23 cellular contexts compared by ENCODE assay signal in the genomic region with DNA sequence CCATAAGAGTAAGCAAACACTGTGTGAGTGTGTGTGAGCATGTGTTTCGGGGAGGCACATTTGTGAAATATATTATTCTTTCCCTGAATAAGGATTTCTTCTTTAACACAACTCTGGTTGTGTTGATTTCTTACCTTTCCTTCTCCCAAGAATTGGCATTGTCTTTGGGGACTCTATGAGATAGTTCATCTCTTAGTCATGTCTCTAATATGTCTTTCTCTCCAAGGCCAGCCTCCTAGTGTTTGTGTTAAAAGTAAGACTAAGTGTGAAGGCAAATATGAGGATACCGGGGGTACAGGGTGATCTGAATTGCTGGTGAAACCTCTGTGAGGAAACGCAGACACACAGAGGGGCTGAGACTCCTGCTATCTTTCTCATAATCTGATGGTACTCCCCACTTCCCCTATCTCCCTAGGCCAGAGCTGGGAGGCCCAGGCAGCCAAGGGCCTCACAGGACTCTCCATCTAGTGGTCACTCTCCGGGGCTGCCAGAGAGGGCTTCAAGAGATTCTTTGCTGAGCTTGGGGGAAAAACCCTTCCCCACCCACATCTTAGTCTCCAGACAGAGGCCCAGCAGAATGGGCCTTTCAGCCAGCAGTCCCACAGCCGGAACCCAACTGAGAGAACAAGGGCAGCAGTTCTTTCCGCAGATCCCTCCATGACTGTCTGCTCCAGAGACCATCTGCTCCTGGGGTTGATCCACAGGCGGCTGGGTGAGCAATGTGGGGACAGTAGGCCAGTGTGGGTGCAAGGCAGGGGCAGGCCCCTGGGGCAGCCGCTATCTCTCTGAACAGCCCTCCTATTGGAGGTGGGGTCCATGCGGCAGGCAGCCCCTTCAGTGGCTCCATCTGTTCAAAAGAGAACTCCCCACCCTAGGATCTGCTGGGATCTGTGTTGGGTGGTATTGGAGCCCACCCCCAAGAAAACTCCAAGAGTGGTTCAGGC. TPM values are rescaled to one million over a fixed set of nuclear protein-coding genes. Genes with fewer than 3 reads are reported as not detected.
DNase-seq lines count a peak whose midpoint lies in the region; ATAC-seq, FAIRE-seq and TF ChIP-seq lines count a peak whose summit lies in the region.
"Had no signal": no experiment of that assay in that cellular context is flagged by ENCODE, and none has a peak within 500 bp of the region (broad histone marks: within the 10 kb centered on the region; RNA-seq: fewer than 3 reads in every experiment).

No MANE protein-coding gene starts in this region.

- peak; percentile 26 for ATAC-seq in GM12878
- ATAC-seq: activated CD8-positive, alpha-beta T cell treated with anti-CD3 and anti-CD28 coated beads, Interleukin-2, amount 10 ng/mL, durations not matched to agents 7 days and 5 days; activated naive CD4-positive, alpha-beta T cell treated with anti-CD3 and anti-CD28 coated beads, Interleukin-2, amount 50 U/mL, for 72 hours; naive thymus-derived CD4-positive, alpha-beta T cell; Right ventricle myocardium inferior had no signal

- H3K36me3 ChIP-seq in GM12878 (ENCODE audit: control insufficient read depth in 2 of 2, insufficient read depth in 2 of 2, low read length in 1 of 2): no peaks in the 10 kb centered on the region
- H3K36me3 ChIP-seq: stomach had no signal

- SMC1A ChIA-PET in GM12878 (lab: Charles Lee; ENCODE audit: uncharacterized antibody, unreplicated experiment): no interaction called here

- no peaks in the 10 kb centered on the region for H3K4me1 Mint-ChIP-seq in activated T-helper 1 cell treated with anti-CD3 and anti-CD28 coated beads, Interleukin-12 subunit alpha, Interleukin-12 subunit beta, Interleukin-2, Interleukin-4 antibody, amounts not matched to agents 30 ng/mL and 10 ng/mL and 1 ng/mL, durations not matched to agents 14 hours and 24 hours and 36 hours (ENCODE audit: low read depth)

- no peak overlapping the region for H3K4me3 Mint-ChIP-seq in activated T-helper 1 cell treated with anti-CD3 and anti-CD28 coated beads, Interleukin-12 subunit alpha, Interleukin-12 subunit beta, Interleukin-2, Interleukin-4 antibody, amounts not matched to agents 30 ng/mL and 10 ng/mL and 1 ng/mL, durations not matched to agents 14 hours and 24 hours and 36 hours
- H3K4me3 Mint-ChIP-seq: activated CD8-positive, alpha-beta T cell treated with anti-CD3 and anti-CD28 coated beads, Interleukin-2, amount 10 ng/mL, durations not matched to agents 7 days and 5 days; CD4-positive, alpha-beta T cell; naive thymus-derived CD4-positive, alpha-beta T cell; type B pancreatic cell had no signal

- TF ChIP-seq CTCF in GM12878 (IDR thresholded peaks at IDR 0.05 in 2 of 3, conservative IDR thresholded peaks at IDR 0.05 in 1 of 3; ENCODE audit: control insufficient read depth in 2 of 3, extremely low read depth in 1 of 3, insufficient read depth in 1 of 3, low read depth in 3 of 3, low read length in 3 of 3): no peak

- H3K4me2 ChIP-seq in GM12878 (ENCODE audit: control insufficient read depth, insufficient read depth): no peak overlapping the region

- no peak overlapping the region for H3K27ac Mint-ChIP-seq in activated T-helper 1 cell treated with anti-CD3 and anti-CD28 coated beads, Interleukin-12 subunit alpha, Interleukin-12 subunit beta, Interleukin-2, Interleukin-4 antibody, amounts not matched to agents 30 ng/mL and 10 ng/mL and 1 ng/mL, durations not matched to agents 14 hours and 24 hours and 36 hours
- H3K27ac Mint-ChIP-seq: activated CD8-positive, alpha-beta T cell treated with anti-CD3 and anti-CD28 coated beads, Interleukin-2, amount 10 ng/mL, durations not matched to agents 7 days and 5 days; activated naive CD4-positive, alpha-beta T cell treated with anti-CD3 and anti-CD28 coated beads, Interleukin-2, amount 50 U/mL, for 72 hours; CD4-positive, alpha-beta T cell; naive thymus-derived CD4-positive, alpha-beta T cell; type B pancreatic cell had no signal

- H3K36me3 Mint-ChIP-seq in activated T-helper 1 cell treated with anti-CD3 and anti-CD28 coated beads, Interleukin-12 subunit alpha, Interleukin-12 subunit beta, Interleukin-2, Interleukin-4 antibody, amounts not matched to agents 30 ng/mL and 10 ng/mL and 1 ng/mL, durations not matched to agents 14 hours and 24 hours and 36 hours (ENCODE audit: low read depth): no peaks in the 10 kb centered on the region
- H3K36me3 Mint-ChIP-seq: type B pancreatic cell had no signal

- no peak for TF ChIP-seq EP300 in GM12878 (IDR thresholded peaks at IDR 0.05; ENCODE audit: borderline replicate concordance in 1 of 2, control insufficient read depth in 1 of 2, low read depth in 2 of 2, low read length in 2 of 2)

- peaks cover 34 to 39% of the 10 kb centered on the region in 2 experiments for H3K27me3 ChIP-seq in GM12878 (replicated peaks in 1 of 2; ENCODE audit: control insufficient read depth in 2 of 2, insufficient read depth in 2 of 2, low read length in 1 of 2)
- H3K27me3 ChIP-seq: MG63 had no signal

- 15% methylated on average over 9 of the region's 9 CpGs for WGBS in GM12878 (ENCODE audit: insufficient coverage, insufficient replicate concordance, low lambda C conversion rate, missing lambda C conversion rate)

- no peaks in the 10 kb centered on the region for H3K4me1 ChIP-seq in GM12878 (ENCODE audit: control insufficient read depth, insufficient read depth, low read length)

- H3K4me3 ChIP-seq in GM12878: no peak overlapping the region
- H3K4me3 ChIP-seq: MG63, stomach had no signal

- no peak overlapping the region for H3K9ac ChIP-seq in GM12878 (ENCODE audit: control insufficient read depth, insufficient read depth, low read length)

- H3K9me3 ChIP-seq in GM12878 (replicated peaks; ENCODE audit: control insufficient read depth, insufficient read depth, low read length): no peaks in the 10 kb centered on the region
- H3K9me3 ChIP-seq: MG63, stomach had no signal

- TF ChIP-seq POLR2A in GM12878 (IDR thresholded peaks at IDR 0.05; ENCODE audit: low read depth, low read length): no peak

- in situ Hi-C loops in GM12878 (cut with MboI): no loop called here

- peaks cover 93% of the 10 kb centered on the region for H3K27me3 Mint-ChIP-seq in activated T-helper 1 cell treated with anti-CD3 and anti-CD28 coated beads, Interleukin-12 subunit alpha, Interleukin-12 subunit beta, Interleukin-2, Interleukin-4 antibody, amounts not matched to agents 30 ng/mL and 10 ng/mL and 1 ng/mL, durations not matched to agents 14 hours and 24 hours and 36 hours (ENCODE audit: insufficient read depth)

- POLR2A ChIA-PET in GM12878 (lab: Charles Lee): no interaction called here

- CTCF ChIA-PET in GM12878 (lab: Yijun Ruan, JAX): no interaction called here

- no peaks in the 10 kb centered on the region for H3K9me3 Mint-ChIP-seq in activated T-helper 1 cell treated with anti-CD3 and anti-CD28 coated beads, Interleukin-12 subunit alpha, Interleukin-12 subunit beta, Interleukin-2, Interleukin-4 antibody, amounts not matched to agents 30 ng/mL and 10 ng/mL and 1 ng/mL, durations not matched to agents 14 hours and 24 hours and 36 hours
- H3K9me3 Mint-ChIP-seq: activated naive CD4-positive, alpha-beta T cell treated with anti-CD3 and anti-CD28 coated beads, Interleukin-2, amount 50 U/mL, for 72 hours; CD4-positive, alpha-beta T cell; type B pancreatic cell had no signal

- H2AFZ ChIP-seq in GM12878 (ENCODE audit: control insufficient read depth, low read depth, low read length): no peak overlapping the region

- DNase-seq in AML-193 (lab: John Stamatoyannopoulos, UW): peak; percentile 26 to 45
- peak; percentile 54 for DNase-seq in M059J (ENCODE audit: low read depth)
- DNase-seq in GM12878 (ENCODE audit: low read depth, low spot score): no peak
- DNase-seq in medulla oblongata (ENCODE audit: extremely low spot score): no peak
- DNase-seq in T-helper 1 cell: no peak
- no peak for DNase-seq in activated T-helper 1 cell treated with anti-CD3 and anti-CD28 coated beads, Interleukin-12 subunit alpha, Interleukin-12 subunit beta, Interleukin-2, Interleukin-4 antibody, amounts not matched to agents 30 ng/mL and 10 ng/mL and 1 ng/mL, durations not matched to agents 14 hours and 24 hours and 36 hours (ENCODE audit: low spot score)
- DNase-seq: activated CD8-positive, alpha-beta T cell treated with anti-CD3 and anti-CD28 coated beads, Interleukin-2, amount 10 ng/mL, durations not matched to agents 7 days and 5 days; activated T-cell treated with anti-CD3 and anti-CD28 coated beads, Interleukin-2, amount 50 U/mL, for 48 hours; CD4-positive, alpha-beta T cell; hippocampal formation; mammary epithelial cell; MG63; naive thymus-derived CD4-positive, alpha-beta T cell; NK-92 treated with Interleukin-12 subunit alpha and Interleukin-12 subunit beta, amount 100 ng/mL, for 24 hours; stimulated activated CD4-positive, alpha-beta T cell treated with anti-CD3 and anti-CD28 coated beads, Interleukin-2, amount 100 ng/mL, for 48 hours; stomach had no signal

- RAD21 ChIA-PET in GM12878 (lab: Charles Lee; ENCODE audit: unreplicated experiment): no interaction called here

- no peak overlapping the region for H3K27ac ChIP-seq in GM12878 (ENCODE audit: control insufficient read depth, insufficient read depth)
- H3K27ac ChIP-seq: stomach had no signal

- intact Hi-C loops in GM12878 (cut with micrococcal nuclease; ENCODE audit: unreplicated experiment): no loop called here
- intact Hi-C loops in activated T-helper 1 cell treated with anti-CD3 and anti-CD28 coated beads, Interleukin-12 subunit alpha, Interleukin-12 subunit beta, Interleukin-2, Interleukin-4 antibody, amounts not matched to agents 30 ng/mL and 10 ng/mL and 1 ng/mL, durations not matched to agents 14 hours and 24 hours and 36 hours (cut with micrococcal nuclease): loop anchor here (10.0 kb wide), 1 partner anchor 254 kb away; no protein-coding TSS in a partner anchor

- no TSS peak for BruUV-seq in GM12878 (replicated peaks; lab: Mats Ljungman, UMichigan)

- TF ChIP-seq RAD21 in GM12878 (IDR thresholded peaks at IDR 0.05; ENCODE audit: insufficient read depth, low read depth, low read length): no peak

- FAIRE-seq in GM12878 (lab: Jason Lieb, UNC): no peak
- FAIRE-seq: endometrium had no signal

- H4K20me1 ChIP-seq in GM12878 (ENCODE audit: control insufficient read depth, insufficient read depth): no peaks in the 10 kb centered on the region

- H3K79me2 ChIP-seq in GM12878 (ENCODE audit: control insufficient read depth, insufficient read depth, low read length): no peaks in the 10 kb centered on the region

RNA-seq across cellular contexts. Expression of gene HOXC12, which starts 5.8 kb away (rescaled TPM):
- not detected in 2 replicates for total RNA-seq in M059J (2014; rRNA removed; shearing (Covaris generic))
- not detected in 2 replicates for total RNA-seq in GM12878 (2013; cell fraction: nucleolus; rRNA removed)
- total RNA-seq in GM12878 (2014; rRNA removed) (not detected in 2 replicates), GM12878 (2014; rRNA removed; fragmentation: Illumina TruSeq; extraction: Trizol) (not detected in 2 replicates), GM12878 (2021) (not detected in 2 replicates)
- not detected for polyA plus RNA-seq in GM12878 (2011; ENCODE audit: low read depth)
- polyA plus RNA-seq in GM12878 (2011; rRNA removed) (not detected in 2 replicates), GM12878 (2014; fragmentation: Illumina TruSeq; extraction: Trizol) (not detected in 2 replicates), GM12878 (2014; fragmentation: Nextera tagmentation; extraction: Ambion mirVana) (not detected), GM12878 (2014; rRNA removed) (not detected in 2 replicates), GM12878 (2016; fragmentation: Nextera tagmentation; extraction: Ambion mirVana) (not detected)
- not detected in 2 replicates for polyA plus RNA-seq in GM12878 (2011; cell fraction: cytosol; rRNA removed)
- not detected in 2 replicates for polyA plus RNA-seq in GM12878 (2011; cell fraction: nucleus; rRNA removed)
- polyA plus RNA-seq in GM12878 (2012): not detected in 2 replicates
- polyA minus RNA-seq in GM12878 (2011; rRNA and poly(A)+ RNA removed): not detected in 2 replicates
- polyA minus RNA-seq in GM12878 (2011; cell fraction: cytosol; rRNA and poly(A)+ RNA removed): not detected in 2 replicates
- not detected in 2 replicates for polyA minus RNA-seq in GM12878 (2011; cell fraction: nucleus; rRNA and poly(A)+ RNA removed)
- not detected in 2 replicates for total RNA-seq in activated T-helper 1 cell treated with anti-CD3 and anti-CD28 coated beads, Interleukin-12 subunit alpha, Interleukin-12 subunit beta, Interleukin-2, Interleukin-4 antibody, amounts not matched to agents 30 ng/mL and 10 ng/mL and 1 ng/mL, durations not matched to agents 14 hours and 24 hours and 36 hours
- total RNA-seq: activated CD8-positive, alpha-beta T cell treated with anti-CD3 and anti-CD28 coated beads, Interleukin-2, amount 10 ng/mL, durations not matched to agents 7 days and 5 days; activated naive CD4-positive, alpha-beta T cell treated with anti-CD3 and anti-CD28 coated beads, Interleukin-2, amount 50 U/mL, for 72 hours; CD4-positive, alpha-beta T cell; kidney epithelial cell; naive thymus-derived CD4-positive, alpha-beta T cell; Right ventricle myocardium inferior; skeletal muscle tissue; stomach; T-helper 1 cell treated with Interleukin-12 subunit alpha and Interleukin-12 subunit beta and Interleukin-4 antibody, amounts not matched to agents 30 ng/mL and 1 ng/mL, for 36 hours had no signal
- polyA plus RNA-seq: naive thymus-derived CD4-positive, alpha-beta T cell; stomach had no signal

RNA-seq across cellular contexts. Expression of gene HOXC13, which starts 10.3 kb away (rescaled TPM):
- total RNA-seq in M059J (2014; rRNA removed; shearing (Covaris generic)): 27.8 and 31.2 TPM in 2 replicates
- total RNA-seq in GM12878 (2013; cell fraction: nucleolus; rRNA removed): not detected in 2 replicates
- total RNA-seq in GM12878 (2014; rRNA removed) (not detected in 2 replicates), GM12878 (2014; rRNA removed; fragmentation: Illumina TruSeq; extraction: Trizol) (not detected in 2 replicates), GM12878 (2021) (not detected in 2 replicates)
- not detected for polyA plus RNA-seq in GM12878 (2011; ENCODE audit: low read depth)
- polyA plus RNA-seq in GM12878 (2011; rRNA removed) (not detected in 2 replicates), GM12878 (2014; fragmentation: Illumina TruSeq; extraction: Trizol) (not detected in 2 replicates), GM12878 (2014; fragmentation: Nextera tagmentation; extraction: Ambion mirVana) (not detected), GM12878 (2014; rRNA removed) (not detected in 2 replicates), GM12878 (2016; fragmentation: Nextera tagmentation; extraction: Ambion mirVana) (not detected)
- polyA plus RNA-seq in GM12878 (2011; cell fraction: cytosol; rRNA removed): not detected in 2 replicates
- not detected in 2 replicates for polyA plus RNA-seq in GM12878 (2011; cell fraction: nucleus; rRNA removed)
- polyA plus RNA-seq in GM12878 (2012): not detected in 2 replicates
- not detected in 2 replicates for polyA minus RNA-seq in GM12878 (2011; rRNA and poly(A)+ RNA removed)
- not detected in 2 replicates for polyA minus RNA-seq in GM12878 (2011; cell fraction: cytosol; rRNA and poly(A)+ RNA removed)
- not detected in 2 replicates for polyA minus RNA-seq in GM12878 (2011; cell fraction: nucleus; rRNA and poly(A)+ RNA removed)
- total RNA-seq in activated T-helper 1 cell treated with anti-CD3 and anti-CD28 coated beads, Interleukin-12 subunit alpha, Interleukin-12 subunit beta, Interleukin-2, Interleukin-4 antibody, amounts not matched to agents 30 ng/mL and 10 ng/mL and 1 ng/mL, durations not matched to agents 14 hours and 24 hours and 36 hours: not detected in 2 replicates
- total RNA-seq: activated CD8-positive, alpha-beta T cell treated with anti-CD3 and anti-CD28 coated beads, Interleukin-2, amount 10 ng/mL, durations not matched to agents 7 days and 5 days; activated naive CD4-positive, alpha-beta T cell treated with anti-CD3 and anti-CD28 coated beads, Interleukin-2, amount 50 U/mL, for 72 hours; CD4-positive, alpha-beta T cell; kidney epithelial cell; naive thymus-derived CD4-positive, alpha-beta T cell; Right ventricle myocardium inferior; skeletal muscle tissue; stomach; T-helper 1 cell treated with Interleukin-12 subunit alpha and Interleukin-12 subunit beta and Interleukin-4 antibody, amounts not matched to agents 30 ng/mL and 1 ng/mL, for 36 hours had no signal
- polyA plus RNA-seq: naive thymus-derived CD4-positive, alpha-beta T cell; stomach had no signal

RNA-seq across cellular contexts. Expression of gene HOXC11, which starts 24.0 kb away (rescaled TPM):
- total RNA-seq in M059J (2014; rRNA removed; shearing (Covaris generic)): 1.7 and 1.9 TPM in 2 replicates
- total RNA-seq in GM12878 (2013; cell fraction: nucleolus; rRNA removed): not detected in 2 replicates
- total RNA-seq in GM12878 (2014; rRNA removed) (not detected in 2 replicates), GM12878 (2014; rRNA removed; fragmentation: Illumina TruSeq; extraction: Trizol) (not detected in 2 replicates), GM12878 (2021) (not detected in 2 replicates)
- polyA plus RNA-seq in GM12878 (2011; ENCODE audit: low read depth): 0.12 TPM
- polyA plus RNA-seq in GM12878 (2011; rRNA removed) (not detected in 2 replicates), GM12878 (2014; fragmentation: Illumina TruSeq; extraction: Trizol) (not detected in 2 replicates), GM12878 (2014; fragmentation: Nextera tagmentation; extraction: Ambion mirVana) (not detected), GM12878 (2014; rRNA removed) (not detected in 2 replicates), GM12878 (2016; fragmentation: Nextera tagmentation; extraction: Ambion mirVana) (not detected)
- polyA plus RNA-seq in GM12878 (2011; cell fraction: cytosol; rRNA removed): not detected in 2 replicates
- polyA plus RNA-seq in GM12878 (2011; cell fraction: nucleus; rRNA removed): not detected in 2 replicates
- polyA plus RNA-seq in GM12878 (2012): not detected in 2 replicates
- polyA minus RNA-seq in GM12878 (2011; rRNA and poly(A)+ RNA removed): not detected in 2 replicates
- polyA minus RNA-seq in GM12878 (2011; cell fraction: cytosol; rRNA and poly(A)+ RNA removed): 0.73 TPM in 1 of 2 replicates, not detected in the other
- polyA minus RNA-seq in GM12878 (2011; cell fraction: nucleus; rRNA and poly(A)+ RNA removed): not detected in 2 replicates
- total RNA-seq in activated T-helper 1 cell treated with anti-CD3 and anti-CD28 coated beads, Interleukin-12 subunit alpha, Interleukin-12 subunit beta, Interleukin-2, Interleukin-4 antibody, amounts not matched to agents 30 ng/mL and 10 ng/mL and 1 ng/mL, durations not matched to agents 14 hours and 24 hours and 36 hours: not detected in 2 replicates
- total RNA-seq: activated CD8-positive, alpha-beta T cell treated with anti-CD3 and anti-CD28 coated beads, Interleukin-2, amount 10 ng/mL, durations not matched to agents 7 days and 5 days; activated naive CD4-positive, alpha-beta T cell treated with anti-CD3 and anti-CD28 coated beads, Interleukin-2, amount 50 U/mL, for 72 hours; CD4-positive, alpha-beta T cell; naive thymus-derived CD4-positive, alpha-beta T cell; Right ventricle myocardium inferior; stomach; T-helper 1 cell treated with Interleukin-12 subunit alpha and Interleukin-12 subunit beta and Interleukin-4 antibody, amounts not matched to agents 30 ng/mL and 1 ng/mL, for 36 hours had no signal
- polyA plus RNA-seq: naive thymus-derived CD4-positive, alpha-beta T cell; stomach had no signal

RNA-seq across cellular contexts. Expression of gene HOTAIR, which starts 25.8 kb away (rescaled TPM):
- total RNA-seq in M059J (2014; rRNA removed; shearing (Covaris generic)): 5.0 and 7.4 TPM in 2 replicates
- not detected in 2 replicates for total RNA-seq in GM12878 (2013; cell fraction: nucleolus; rRNA removed)
- total RNA-seq in GM12878 (2014; rRNA removed) (not detected in 2 replicates), GM12878 (2014; rRNA removed; fragmentation: Illumina TruSeq; extraction: Trizol) (not detected in 2 replicates), GM12878 (2021) (not detected in 2 replicates)
- polyA plus RNA-seq in GM12878 (2011; ENCODE audit: low read depth): not detected
- polyA plus RNA-seq in GM12878 (2011; rRNA removed) (not detected in 2 replicates), GM12878 (2014; fragmentation: Illumina TruSeq; extraction: Trizol) (not detected in 2 replicates), GM12878 (2014; fragmentation: Nextera tagmentation; extraction: Ambion mirVana) (not detected), GM12878 (2014; rRNA removed) (not detected in 2 replicates), GM12878 (2016; fragmentation: Nextera tagmentation; extraction: Ambion mirVana) (not detected)
- polyA plus RNA-seq in GM12878 (2011; cell fraction: cytosol; rRNA removed): not detected in 2 replicates
- polyA plus RNA-seq in GM12878 (2011; cell fraction: nucleus; rRNA removed): not detected in 2 replicates
- not detected in 2 replicates for polyA plus RNA-seq in GM12878 (2012)
- polyA minus RNA-seq in GM12878 (2011; rRNA and poly(A)+ RNA removed): not detected in 2 replicates
- polyA minus RNA-seq in GM12878 (2011; cell fraction: cytosol; rRNA and poly(A)+ RNA removed): not detected in 2 replicates
- not detected in 2 replicates for polyA minus RNA-seq in GM12878 (2011; cell fraction: nucleus; rRNA and poly(A)+ RNA removed)
- not detected in 2 replicates for total RNA-seq in activated T-helper 1 cell treated with anti-CD3 and anti-CD28 coated beads, Interleukin-12 subunit alpha, Interleukin-12 subunit beta, Interleukin-2, Interleukin-4 antibody, amounts not matched to agents 30 ng/mL and 10 ng/mL and 1 ng/mL, durations not matched to agents 14 hours and 24 hours and 36 hours
- total RNA-seq: activated CD8-positive, alpha-beta T cell treated with anti-CD3 and anti-CD28 coated beads, Interleukin-2, amount 10 ng/mL, durations not matched to agents 7 days and 5 days; activated naive CD4-positive, alpha-beta T cell treated with anti-CD3 and anti-CD28 coated beads, Interleukin-2, amount 50 U/mL, for 72 hours; CD4-positive, alpha-beta T cell; naive thymus-derived CD4-positive, alpha-beta T cell; Right ventricle myocardium inferior; stomach; T-helper 1 cell treated with Interleukin-12 subunit alpha and Interleukin-12 subunit beta and Interleukin-4 antibody, amounts not matched to agents 30 ng/mL and 1 ng/mL, for 36 hours had no signal
- polyA plus RNA-seq: naive thymus-derived CD4-positive, alpha-beta T cell; stomach had no signal

RNA-seq across cellular contexts. Expression of gene HOXC10, which starts 36.0 kb away (rescaled TPM):
- total RNA-seq in M059J (2014; rRNA removed; shearing (Covaris generic)): 15.0 and 15.3 TPM in 2 replicates
- not detected in 2 replicates for total RNA-seq in GM12878 (2013; cell fraction: nucleolus; rRNA removed)
- total RNA-seq in GM12878 (2014; rRNA removed) (not detected in 2 replicates), GM12878 (2014; rRNA removed; fragmentation: Illumina TruSeq; extraction: Trizol) (not detected in 2 replicates), GM12878 (2021) (0.59 TPM in 1 of 2 replicates, not detected in the other)
- polyA plus RNA-seq in GM12878 (2011; ENCODE audit: low read depth): not detected
- polyA plus RNA-seq in GM12878 (2011; rRNA removed) (not detected in 2 replicates), GM12878 (2014; fragmentation: Illumina TruSeq; extraction: Trizol) (not detected in 2 replicates), GM12878 (2014; fragmentation: Nextera tagmentation; extraction: Ambion mirVana) (not detected), GM12878 (2014; rRNA removed) (not detected in 2 replicates), GM12878 (2016; fragmentation: Nextera tagmentation; extraction: Ambion mirVana) (not detected)
- polyA plus RNA-seq in GM12878 (2011; cell fraction: cytosol; rRNA removed): 0.03 TPM in 1 of 2 replicates, not detected in the other
- polyA plus RNA-seq in GM12878 (2011; cell fraction: nucleus; rRNA removed): not detected in 2 replicates
- polyA plus RNA-seq in GM12878 (2012): not detected in 2 replicates
- not detected in 2 replicates for polyA minus RNA-seq in GM12878 (2011; rRNA and poly(A)+ RNA removed)
- not detected in 2 replicates for polyA minus RNA-seq in GM12878 (2011; cell fraction: cytosol; rRNA and poly(A)+ RNA removed)
- polyA minus RNA-seq in GM12878 (2011; cell fraction: nucleus; rRNA and poly(A)+ RNA removed): 0.24 TPM in 1 of 2 replicates, not detected in the other
- not detected in 2 replicates for total RNA-seq in activated T-helper 1 cell treated with anti-CD3 and anti-CD28 coated beads, Interleukin-12 subunit alpha, Interleukin-12 subunit beta, Interleukin-2, Interleukin-4 antibody, amounts not matched to agents 30 ng/mL and 10 ng/mL and 1 ng/mL, durations not matched to agents 14 hours and 24 hours and 36 hours
- total RNA-seq: activated CD8-positive, alpha-beta T cell treated with anti-CD3 and anti-CD28 coated beads, Interleukin-2, amount 10 ng/mL, durations not matched to agents 7 days and 5 days; activated naive CD4-positive, alpha-beta T cell treated with anti-CD3 and anti-CD28 coated beads, Interleukin-2, amount 50 U/mL, for 72 hours; CD4-positive, alpha-beta T cell; naive thymus-derived CD4-positive, alpha-beta T cell; Right ventricle myocardium inferior; stomach; T-helper 1 cell treated with Interleukin-12 subunit alpha and Interleukin-12 subunit beta and Interleukin-4 antibody, amounts not matched to agents 30 ng/mL and 1 ng/mL, for 36 hours had no signal
- polyA plus RNA-seq: naive thymus-derived CD4-positive, alpha-beta T cell; stomach had no signal

Comparison
In these comparisons a context has a peak if more than half of its experiments do, and no peak if none do; other contexts are left out.
1. DNase-seq: peak in AML-193 (2 of 2) and M059J (single experiment); none in GM12878 (single experiment), medulla oblongata (single experiment), T-helper 1 cell (0 of 5) and activated T-helper 1 cell treated with anti-CD3 and anti-CD28 coated beads, Interleukin-12 subunit alpha, Interleukin-12 subunit beta, Interleukin-2, Interleukin-4 antibody, amounts not matched to agents 30 ng/mL and 10 ng/mL and 1 ng/mL, durations not matched to agents 14 hours and 24 hours and 36 hours (single experiment).
2. RNA of gene HOXC13, which starts 10.3 kb away (total RNA-seq): 27.8 to 31.2 TPM in M059J; not detected in GM12878 and not detected in activated T-helper 1 cell treated with anti-CD3 and anti-CD28 coated beads, Interleukin-12 subunit alpha, Interleukin-12 subunit beta, Interleukin-2, Interleukin-4 antibody, amounts not matched to agents 30 ng/mL and 10 ng/mL and 1 ng/mL, durations not matched to agents 14 hours and 24 hours and 36 hours; every median in the first group is over 10 times any median in the second.